Comparison of ENCODE assay signal across 1 cellular context in genomic region chr19:40621283-40621682, GRCh38.
TF ChIP-seq lines count a peak whose summit lies in the region.

No MANE protein-coding gene starts in this region.

TF ChIP-seq in HEK293, 187 proteins besides CTCF, POLR2A, EP300 and RAD21:
- TF ChIP-seq REPIN1 (tag by site-specific recombination; IDR thresholded peaks at IDR 0.05; ENCODE audit: low read depth) (no peak), RBAK (tag by site-specific recombination; IDR thresholded peaks at IDR 0.05) (no peak), ZNF146 (tag by site-specific recombination; IDR thresholded peaks at IDR 0.05) (peak; percentile 100), ZNF514 (tag by site-specific recombination; IDR thresholded peaks at IDR 0.05) (no peak), ZNF658 (tag by site-specific recombination; IDR thresholded peaks at IDR 0.05) (no peak)
